25 cellular contexts compared by ENCODE assay signal in the genomic region with DNA sequence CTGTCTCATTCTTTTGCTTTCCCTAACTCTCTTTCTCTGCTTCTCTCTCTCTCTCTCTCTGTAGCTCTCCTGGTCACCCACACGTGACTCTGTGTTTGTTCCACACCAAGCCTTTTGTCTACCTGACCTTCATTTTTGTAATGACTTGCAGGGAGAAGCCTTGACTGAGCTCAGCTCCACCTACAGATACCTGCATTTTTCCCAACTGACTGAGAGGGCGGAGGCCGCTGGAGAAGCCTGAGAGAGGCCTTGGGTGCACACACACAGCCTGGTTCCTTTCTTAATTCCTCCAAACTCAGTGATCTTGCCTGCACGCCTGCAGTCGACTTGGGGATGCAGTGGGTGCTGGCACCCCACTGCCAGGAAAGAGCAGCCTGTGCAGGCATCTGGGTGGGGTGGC.
"Had no signal": no experiment of that assay in that cellular context is flagged by ENCODE, and none has a peak within 500 bp of the region (broad histone marks: within the 10 kb centered on the region; RNA-seq: fewer than 3 reads in every experiment).

No MANE protein-coding gene starts in this region.

- ATAC-seq: activated CD8-positive, alpha-beta memory T cell treated with anti-CD3 and anti-CD28 coated beads, Interleukin-2, amount 10 ng/mL, durations not matched to agents 7 days and 5 days; activated CD8-positive, alpha-beta T cell treated with anti-CD3 and anti-CD28 coated beads, Interleukin-2, amount 10 ng/mL, durations not matched to agents 7 days and 5 days; activated naive CD4-positive, alpha-beta T cell treated with anti-CD3 and anti-CD28 coated beads, Interleukin-2, amount 50 U/mL, for 72 hours; left lung; lower lobe of right lung; natural killer cell; right lobe of liver; SK-N-SH treated with all-trans-retinoic acid at 6 μM for 48 hours had no signal

- H3K27ac ChIP-seq: cardiac muscle cell, coronary artery, dorsolateral prefrontal cortex, esophagus muscularis mucosa, left lung, lower lobe of right lung, neural progenitor cell, right lobe of liver, thoracic aorta, vagina had no signal

- H3K4me1 ChIP-seq: esophagus muscularis mucosa, left lung, lower lobe of right lung, right lobe of liver, vagina had no signal

- H2AFZ ChIP-seq: neural progenitor cell had no signal

- H3K4me2 ChIP-seq: neural progenitor cell had no signal

- DNase-seq: activated B cell treated with CpG ODN at 0.5 μM for 24 hours; activated CD8-positive, alpha-beta memory T cell treated with anti-CD3 and anti-CD28 coated beads, Interleukin-2, amount 10 ng/mL, durations not matched to agents 7 days and 5 days; activated CD8-positive, alpha-beta T cell treated with anti-CD3 and anti-CD28 coated beads, Interleukin-2, amount 10 ng/mL, durations not matched to agents 7 days and 5 days; activated naive CD4-positive, alpha-beta T cell; activated T-cell treated with anti-CD3 and anti-CD28 coated beads, Interleukin-2, amount 50 U/mL, for 48 hours; dorsolateral prefrontal cortex; effector memory CD4-positive, alpha-beta T cell; hippocampal formation; kidney glomerular epithelial cell; left lung; lower lobe of right lung; mesendoderm; natural killer cell; right lobe of liver; stimulated activated CD4-positive, alpha-beta T cell treated with anti-CD3 and anti-CD28 coated beads, Interleukin-2, amount 100 ng/mL, for 48 hours; T-helper 2 cell; trophoblast cell had no signal

- H3K36me3 ChIP-seq: cardiac muscle cell, esophagus muscularis mucosa, left lung, lower lobe of right lung, neural progenitor cell, right lobe of liver, thoracic aorta, vagina had no signal

- H3K27me3 ChIP-seq: cardiac muscle cell, esophagus muscularis mucosa, left lung, neural progenitor cell, right lobe of liver, vagina had no signal

- H3K9ac ChIP-seq: neural progenitor cell had no signal

- H3K4me3 ChIP-seq: cardiac muscle cell, coronary artery, dorsolateral prefrontal cortex, esophagus muscularis mucosa, left lung, lower lobe of right lung, neural progenitor cell, right lobe of liver, thoracic aorta, vagina had no signal

- H3K9me3 ChIP-seq: esophagus muscularis mucosa, left lung, lower lobe of right lung, right lobe of liver, thoracic aorta, vagina had no signal
